Comparison of ENCODE assay signal across 8 cellular contexts in the genomic region with DNA sequence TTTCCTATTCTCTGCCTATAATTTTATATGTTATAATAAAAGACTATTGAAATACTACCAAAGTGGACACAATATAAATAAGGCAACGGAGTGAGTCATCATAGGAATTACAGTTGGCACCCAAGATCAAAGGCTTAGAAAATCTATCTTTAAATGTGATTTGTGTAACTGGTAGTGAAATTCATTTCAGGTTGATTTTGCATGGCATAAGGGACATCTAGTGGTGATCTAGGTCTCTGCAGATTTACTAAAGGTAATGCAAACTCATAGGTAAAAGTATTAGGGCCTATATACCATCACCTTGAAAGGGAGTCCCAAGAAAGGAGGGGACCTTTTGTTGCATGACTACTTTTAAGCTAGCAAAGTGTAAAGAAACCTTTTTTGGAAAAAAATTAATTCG.
DNase-seq lines count a peak whose midpoint lies in the region; ATAC-seq and TF ChIP-seq lines count a peak whose summit lies in the region.

No MANE protein-coding gene starts in this region.

- no peak for ATAC-seq in stimulated activated naive CD8-positive, alpha-beta T cell treated with anti-CD3 and anti-CD28 coated beads, Interleukin-15, Interleukin-2, amounts not matched to agents 100 U/mL and 50 U/mL, for 24 hours
- no peak for ATAC-seq in HG02884 (IDR thresholded peaks at IDR 0.05; ENCODE audit: unreplicated experiment)
- no peak for ATAC-seq in GM18520 (IDR thresholded peaks at IDR 0.05; ENCODE audit: unreplicated experiment)

- peak; percentile 81 for TF ChIP-seq CTCF in AG10803 (conservative IDR thresholded peaks at IDR 0.05; ENCODE audit: low read length)

- H3K4me3 ChIP-seq in AG10803 (ENCODE audit: low read length): no peak overlapping the region

- DNase-seq in AG10803 (ENCODE audit: low read depth): peak; percentile 58
- DNase-seq in HCEC 1CT: peak; percentile 73
- peak; percentile 35 for DNase-seq in OCI-M1 (lab: John Stamatoyannopoulos, UW)
- peak; percentile 13 for DNase-seq in glomerular visceral epithelial cell (ENCODE audit: extremely low spot score)
- no peak for DNase-seq in stimulated activated naive CD8-positive, alpha-beta T cell treated with anti-CD3 and anti-CD28 coated beads, Interleukin-15, Interleukin-2, amounts not matched to agents 100 U/mL and 50 U/mL, for 24 hours
- DNase-seq in NCI-H226: no peak

Comparison
In these comparisons a context has a peak if more than half of its experiments do, and no peak if none do; other contexts are left out.
1. DNase-seq: peak in AG10803 (single experiment), HCEC 1CT (single experiment), OCI-M1 (single experiment) and glomerular visceral epithelial cell (single experiment); none in stimulated activated naive CD8-positive, alpha-beta T cell treated with anti-CD3 and anti-CD28 coated beads, Interleukin-15, Interleukin-2, amounts not matched to agents 100 U/mL and 50 U/mL, for 24 hours (single experiment) and NCI-H226 (single experiment).